12 cellular contexts compared by ENCODE assay signal in genomic region chr10:120457431-120458172, GRCh38. TPM values are rescaled to one million over a fixed set of nuclear protein-coding genes. Genes with fewer than 3 reads are reported as not detected.
A peak's percentile ranks its signal among the peaks of the same experiment; 100 is the strongest.
DNase-seq lines count a peak whose midpoint lies in the region; ATAC-seq, FAIRE-seq and TF ChIP-seq lines count a peak whose summit lies in the region.
"Had no signal": no experiment of that assay in that cellular context is flagged by ENCODE, and none has a peak within 500 bp of the region (broad histone marks: within the 10 kb centered on the region; RNA-seq: fewer than 3 reads in every experiment).

No MANE protein-coding gene starts in this region.

- H3K27ac Mint-ChIP-seq in activated naive CD8-positive, alpha-beta T cell = no peak overlapping the region
- H3K27ac Mint-ChIP-seq in activated naive CD8-positive, alpha-beta T cell treated with anti-CD3 and anti-CD28 coated beads, Interleukin-2, amount 50 U/mL, for 24 hours = no peak overlapping the region
- H3K27ac Mint-ChIP-seq in natural killer cell treated with Interleukin-12 subunit alpha and Interleukin-12 subunit beta and Interleukin-15 and Interleukin-18, amount 100 ng/mL, for 72 hours = no peak overlapping the region

- no peak for TF ChIP-seq POLR2A in endothelial cell of umbilical vein (IDR thresholded peaks at IDR 0.05; ENCODE audit: low read depth, low read length)

- H3K9me1 ChIP-seq in endothelial cell of umbilical vein (replicated peaks; ENCODE audit: control insufficient read depth, extremely low read depth, insufficient read depth, low read length) = no peaks in the 10 kb centered on the region

- BruUV-seq in endothelial cell of umbilical vein (replicated peaks; lab: Mats Ljungman, UMichigan) = no TSS peak

- H3K4me2 ChIP-seq in endothelial cell of umbilical vein (ENCODE audit: insufficient read depth, low read length) = peak overlapping the region; percentile 53

- no peak for ATAC-seq in activated naive CD8-positive, alpha-beta T cell treated with anti-CD3 and anti-CD28 coated beads, Interleukin-2, amount 50 U/mL, for 24 hours
- ATAC-seq in natural killer cell treated with Interleukin-12 subunit alpha and Interleukin-12 subunit beta and Interleukin-15 and Interleukin-18, amount 100 ng/mL, for 72 hours = no peak
- ATAC-seq in upper lobe of right lung (no peak), GM18907 (IDR thresholded peaks at IDR 0.05; ENCODE audit: unreplicated experiment) (no peak), HG02840 (IDR thresholded peaks at IDR 0.05; ENCODE audit: low FRiP score, unreplicated experiment) (no peak)

- H3K4me3 ChIP-seq in endothelial cell of umbilical vein (replicated peaks in 1 of 3; ENCODE audit: insufficient read depth in 1 of 3, low read depth in 1 of 3, low read length in 3 of 3) (peak overlapping the region; percentile 33 to 58 (median 50)), upper lobe of right lung (peak overlapping the region; percentile 28)
- H3K4me3 ChIP-seq: SK-N-MC had no signal

- H3K4me3 Mint-ChIP-seq in activated naive CD8-positive, alpha-beta T cell = peak overlapping the region; percentile 27
- no peak overlapping the region for H3K4me3 Mint-ChIP-seq in activated naive CD8-positive, alpha-beta T cell treated with anti-CD3 and anti-CD28 coated beads, Interleukin-2, amount 50 U/mL, for 24 hours
- H3K4me3 Mint-ChIP-seq in natural killer cell treated with Interleukin-12 subunit alpha and Interleukin-12 subunit beta and Interleukin-15 and Interleukin-18, amount 100 ng/mL, for 72 hours = peak overlapping the region; percentile 45

- no peak for TF ChIP-seq CTCF in endothelial cell of umbilical vein (IDR thresholded peaks at IDR 0.05; ENCODE audit: extremely low read depth in 1 of 2, insufficient read depth in 1 of 2, low read depth in 1 of 2, low read length in 2 of 2)
- no peak for TF ChIP-seq CTCF in upper lobe of right lung (IDR thresholded peaks at IDR 0.05)

- H3K27me3 ChIP-seq in endothelial cell of umbilical vein (ENCODE audit: control insufficient read depth in 2 of 2, insufficient read depth in 2 of 2, low read length in 2 of 2) (peaks cover 0 to 3% of the 10 kb centered on the region in 2 experiments), upper lobe of right lung (peaks cover 51% of the 10 kb centered on the region)

- H3K27me3 Mint-ChIP-seq in activated naive CD8-positive, alpha-beta T cell = peaks cover 22% of the 10 kb centered on the region
- H3K27me3 Mint-ChIP-seq in activated naive CD8-positive, alpha-beta T cell treated with anti-CD3 and anti-CD28 coated beads, Interleukin-2, amount 50 U/mL, for 24 hours = peaks cover 40% of the 10 kb centered on the region
- peaks cover 41 to 51% of the 10 kb centered on the region in 2 donors for H3K27me3 Mint-ChIP-seq in natural killer cell treated with Interleukin-12 subunit alpha and Interleukin-12 subunit beta and Interleukin-15 and Interleukin-18, amount 100 ng/mL, for 72 hours

- H3K9me3 ChIP-seq in endothelial cell of umbilical vein (replicated peaks; ENCODE audit: control insufficient read depth, insufficient read depth, low read length) (no peaks in the 10 kb centered on the region), upper lobe of right lung (no peaks in the 10 kb centered on the region)

- no peaks in the 10 kb centered on the region for H3K9me3 Mint-ChIP-seq in activated naive CD8-positive, alpha-beta T cell (ENCODE audit: low read depth)
- H3K9me3 Mint-ChIP-seq in activated naive CD8-positive, alpha-beta T cell treated with anti-CD3 and anti-CD28 coated beads, Interleukin-2, amount 50 U/mL, for 24 hours = no peaks in the 10 kb centered on the region
- no peaks in the 10 kb centered on the region for H3K9me3 Mint-ChIP-seq in natural killer cell treated with Interleukin-12 subunit alpha and Interleukin-12 subunit beta and Interleukin-15 and Interleukin-18, amount 100 ng/mL, for 72 hours

- CTCF ChIA-PET in endothelial cell of umbilical vein (lab: Charles Lee) = interaction anchor here (1.0 to 4.1 kb wide), 4 partner anchors 34 to 277 kb away, joined by 3 to 23 read pairs (median 6); no protein-coding TSS in a partner anchor

- no peak for FAIRE-seq in endothelial cell of umbilical vein (lab: Jason Lieb, UNC)
- FAIRE-seq: A204.1, GM12891 had no signal

- H4K20me1 ChIP-seq in endothelial cell of umbilical vein (replicated peaks; ENCODE audit: control insufficient read depth, extremely low read depth, insufficient read depth, low read length) = no peaks in the 10 kb centered on the region

- no peaks in the 10 kb centered on the region for H3K36me3 ChIP-seq in endothelial cell of umbilical vein (ENCODE audit: control insufficient read depth in 2 of 2, extremely low read depth in 1 of 2, insufficient read depth in 2 of 2, low read length in 2 of 2)
- no peaks in the 10 kb centered on the region for H3K36me3 ChIP-seq in upper lobe of right lung

- H3K27ac ChIP-seq in endothelial cell of umbilical vein (ENCODE audit: insufficient read depth, low read depth, low read length) = peak overlapping the region; percentile 67
- H3K27ac ChIP-seq in upper lobe of right lung = no peak overlapping the region
- H3K27ac ChIP-seq: SK-N-MC had no signal

- dilution Hi-C loops in endothelial cell of umbilical vein (cut with MboI; ENCODE audit: extremely low pct_ligation_motif_present, low sequenced_read_pairs) = no loop called here

- intact Hi-C loops in endothelial cell of umbilical vein (cut with micrococcal nuclease) (loop anchor here (1.0 to 2.0 kb wide), 2 partner anchors 278 to 393 kb away; partner anchors contain the start of gene WDR11), upper lobe of right lung (cut with DNase I) (no loop called here)

- peaks cover 45% of the 10 kb centered on the region for H3K4me1 ChIP-seq in endothelial cell of umbilical vein (ENCODE audit: control insufficient read depth, extremely low read depth, insufficient read depth, low read length)
- peaks cover 7% of the 10 kb centered on the region for H3K4me1 ChIP-seq in upper lobe of right lung

- peaks cover 25% of the 10 kb centered on the region for H3K79me2 ChIP-seq in endothelial cell of umbilical vein (ENCODE audit: control insufficient read depth, insufficient read depth, low read length)

- peak overlapping the region; percentile 63 for H2AFZ ChIP-seq in endothelial cell of umbilical vein (ENCODE audit: low read depth, low read length)

- peaks cover 3% of the 10 kb centered on the region for H3K4me1 Mint-ChIP-seq in activated naive CD8-positive, alpha-beta T cell (ENCODE audit: low read depth)
- H3K4me1 Mint-ChIP-seq in activated naive CD8-positive, alpha-beta T cell treated with anti-CD3 and anti-CD28 coated beads, Interleukin-2, amount 50 U/mL, for 24 hours = no peaks in the 10 kb centered on the region
- H3K4me1 Mint-ChIP-seq in natural killer cell treated with Interleukin-12 subunit alpha and Interleukin-12 subunit beta and Interleukin-15 and Interleukin-18, amount 100 ng/mL, for 72 hours (ENCODE audit: low read depth in 2 of 2) = peaks cover 0 to 6% of the 10 kb centered on the region in 2 donors

- H3K9ac ChIP-seq in endothelial cell of umbilical vein (replicated peaks; ENCODE audit: extremely low read depth, insufficient read depth, low read length) = peak overlapping the region; percentile 83

- H3K36me3 Mint-ChIP-seq in activated naive CD8-positive, alpha-beta T cell = no peaks in the 10 kb centered on the region
- no peaks in the 10 kb centered on the region for H3K36me3 Mint-ChIP-seq in activated naive CD8-positive, alpha-beta T cell treated with anti-CD3 and anti-CD28 coated beads, Interleukin-2, amount 50 U/mL, for 24 hours (ENCODE audit: low read depth)
- no peaks in the 10 kb centered on the region for H3K36me3 Mint-ChIP-seq in natural killer cell treated with Interleukin-12 subunit alpha and Interleukin-12 subunit beta and Interleukin-15 and Interleukin-18, amount 100 ng/mL, for 72 hours

- no peak for DNase-seq in activated naive CD8-positive, alpha-beta T cell treated with anti-CD3 and anti-CD28 coated beads, Interleukin-2, amount 50 U/mL, for 24 hours
- DNase-seq in endothelial cell of umbilical vein (ENCODE audit: low read depth, low spot score) (no peak), upper lobe of right lung (no peak), HK-2 (ENCODE audit: unreplicated experiment) (no peak)
- DNase-seq in natural killer cell treated with Interleukin-12 subunit alpha and Interleukin-12 subunit beta and Interleukin-15 and Interleukin-18, amount 100 ng/mL, for 72 hours (ENCODE audit: low spot score) = no peak
- DNase-seq: activated effector memory CD4-positive, alpha-beta T cell treated with Interleukin-2 at 50 U/mL for 16 hours had no signal

- POLR2A ChIA-PET in endothelial cell of umbilical vein (lab: Charles Lee) = no interaction called here

TF ChIP-seq in endothelial cell of umbilical vein, 7 proteins besides CTCF, POLR2A, EP300 and RAD21:
- TF ChIP-seq JUN (IDR thresholded peaks at IDR 0.05; ENCODE audit: borderline replicate concordance, insufficient read depth, insufficient read length, low read depth) (no peak), GATA2 (IDR thresholded peaks at IDR 0.05; ENCODE audit: insufficient read depth, insufficient read length, low read depth, low read length) (no peak), MYC (IDR thresholded peaks at IDR 0.05; ENCODE audit: low read depth, low read length) (no peak), EZH2 (IDR thresholded peaks at IDR 0.05; ENCODE audit: borderline replicate concordance, low read depth, low read length, severe bottlenecking) (no peak), FOS (IDR thresholded peaks at IDR 0.05; ENCODE audit: borderline replicate concordance, insufficient read depth, low read length) (no peak), POLR2AphosphoS5 (IDR thresholded peaks at IDR 0.05; ENCODE audit: insufficient read depth, low read depth, low read length) (no peak)
- TF ChIP-seq, protein P1, sequence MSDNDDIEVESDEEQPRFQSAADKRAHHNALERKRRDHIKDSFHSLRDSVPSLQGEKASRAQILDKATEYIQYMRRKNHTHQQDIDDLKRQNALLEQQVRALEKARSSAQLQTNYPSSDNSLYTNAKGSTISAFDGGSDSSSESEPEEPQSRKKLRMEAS (IDR thresholded peaks at IDR 0.05; ENCODE audit: insufficient read depth, insufficient read length) = no peak

RNA-seq across cellular contexts. Expression of gene PLPP4, which starts 0.6 kb away (rescaled TPM):
- 15.5 and 17.1 TPM in 2 replicates for total RNA-seq in endothelial cell of umbilical vein
- 33.0 and 36.4 TPM in 2 replicates for polyA plus RNA-seq in endothelial cell of umbilical vein
- polyA plus RNA-seq in endothelial cell of umbilical vein (2011; cell fraction: cytosol; rRNA removed) = 30.4 and 32.4 TPM in 2 replicates
- 34.5 and 41.4 TPM in 2 replicates for polyA plus RNA-seq in endothelial cell of umbilical vein (2011; cell fraction: nucleus; rRNA removed)
- 37.3 and 39.5 TPM in 2 replicates for polyA plus RNA-seq in endothelial cell of umbilical vein (2012)
- polyA minus RNA-seq in endothelial cell of umbilical vein = 22.8 and 24.2 TPM in 2 replicates
- polyA minus RNA-seq in endothelial cell of umbilical vein (2011; cell fraction: cytosol; rRNA and poly(A)+ RNA removed) = not detected
- 19.6 and 22.1 TPM in 2 replicates for polyA minus RNA-seq in endothelial cell of umbilical vein (2011; cell fraction: nucleus; rRNA and poly(A)+ RNA removed)
- total RNA-seq in natural killer cell treated with Interleukin-12 subunit alpha and Interleukin-12 subunit beta and Interleukin-15 and Interleukin-18, amount 100 ng/mL, for 72 hours = not detected
- total RNA-seq in upper lobe of right lung = 0.38 TPM

Comparison
In these comparisons a context has a peak if more than half of its experiments do, and no peak if none do; other contexts are left out.
1. RNA of gene PLPP4, which starts 0.6 kb away (total RNA-seq): 15.5 to 17.1 TPM in endothelial cell of umbilical vein; 0.38 TPM in upper lobe of right lung (single experiment) and not detected in natural killer cell treated with Interleukin-12 subunit alpha and Interleukin-12 subunit beta and Interleukin-15 and Interleukin-18, amount 100 ng/mL, for 72 hours; every median in the first group is over 10 times any median in the second.